ENCODE assay signal across 9 cellular contexts in genomic region chr5:80569086-80569960, GRCh38. TPM values are rescaled to one million over a fixed set of nuclear protein-coding genes. Genes with fewer than 3 reads are reported as not detected.
DNase-seq lines count a peak whose midpoint lies in the region; ATAC-seq and TF ChIP-seq lines count a peak whose summit lies in the region.
"Had no signal": no experiment of that assay in that cellular context is flagged by ENCODE, and none has a peak within 500 bp of the region (broad histone marks: within the 10 kb centered on the region; RNA-seq: fewer than 3 reads in every experiment).

No MANE protein-coding gene starts in this region.

- peak overlapping the region; percentile 58 to 80 (median 76) for H3K4me3 Mint-ChIP-seq in nephron

- peaks cover 0 to 5% of the 10 kb centered on the region in 2 donors for H3K4me1 ChIP-seq in duodenal mucosa (ENCODE audit: control insufficient read depth in 1 of 2, insufficient read depth in 2 of 2, low read length in 2 of 2)
- H3K4me1 ChIP-seq in OCI-LY7 (ENCODE audit: insufficient read depth, low read length, poor library complexity, severe bottlenecking) = no peaks in the 10 kb centered on the region

- peaks cover 91% of the 10 kb centered on the region for H3K27me3 Mint-ChIP-seq in nephron (ENCODE audit: low read depth)

- no peaks in the 10 kb centered on the region for H3K4me1 Mint-ChIP-seq in nephron

- DNase-seq in COLO668 (lab: John Stamatoyannopoulos, UW; ENCODE audit: unreplicated experiment) (peak; percentile 47), hypothalamus (lab: John Stamatoyannopoulos, UW) (no peak), OCI-LY7 (ENCODE audit: low spot score) (no peak)

- no peak overlapping the region for H3K27ac Mint-ChIP-seq in nephron

- intact Hi-C loops in OCI-LY7 (cut with micrococcal nuclease; ENCODE audit: unreplicated experiment) = no loop called here

- H3K9ac ChIP-seq in duodenal mucosa (ENCODE audit: low read depth in 1 of 2, low read length in 2 of 2) = no peak overlapping the region

- POLR2A ChIA-PET in OCI-LY7 (lab: Charles Lee) = no interaction called here

- no peaks in the 10 kb centered on the region for H3K79me2 ChIP-seq in OCI-LY7 (ENCODE audit: insufficient read depth, low read depth, low read length)

- TF ChIP-seq CTCF in nephron (IDR thresholded peaks at IDR 0.05; ENCODE audit: unreplicated experiment in 3 of 3) = no peak
- TF ChIP-seq CTCF in OCI-LY7 (conservative IDR thresholded peaks at IDR 0.05; ENCODE audit: low read length) = no peak

- no peak overlapping the region for H2AFZ ChIP-seq in OCI-LY7 (ENCODE audit: low read length)

- peaks cover 4% of the 10 kb centered on the region for H3K9me3 Mint-ChIP-seq in nephron

- H3K4me3 ChIP-seq in duodenal mucosa (ENCODE audit: low read depth in 1 of 2, low read length in 2 of 2) (peak overlapping the region; percentile 43 to 55), OCI-LY7 (ENCODE audit: low read depth, low read length, poor library complexity, severe bottlenecking) (no peak overlapping the region)

- H3K27ac ChIP-seq in duodenal mucosa (ENCODE audit: low read depth, low read length) (no peak overlapping the region), OCI-LY7 (ENCODE audit: low read depth, low read length, poor library complexity, severe bottlenecking) (no peak overlapping the region)

- CTCF ChIA-PET in OCI-LY7 (lab: Charles Lee; ENCODE audit: unreplicated experiment) = no interaction called here

- H3K9me2 ChIP-seq in OCI-LY7 (ENCODE audit: insufficient read depth, low read length) = no peaks in the 10 kb centered on the region

- no peak overlapping the region for H3K4me2 ChIP-seq in OCI-LY7 (ENCODE audit: low read length)

- no peaks in the 10 kb centered on the region for H4K20me1 ChIP-seq in OCI-LY7 (ENCODE audit: insufficient read depth, low read length)

- H3K36me3 ChIP-seq in duodenal mucosa (ENCODE audit: control insufficient read depth in 1 of 2, insufficient read depth in 2 of 2, low read length in 2 of 2) (no peaks in the 10 kb centered on the region), OCI-LY7 (ENCODE audit: insufficient read depth, low read length) (no peaks in the 10 kb centered on the region)

- peaks cover 44 to 53% of the 10 kb centered on the region in 2 donors for H3K27me3 ChIP-seq in duodenal mucosa (ENCODE audit: control insufficient read depth in 1 of 2, insufficient read depth in 2 of 2, low read length in 2 of 2)

- ATAC-seq in HG02759 (IDR thresholded peaks at IDR 0.05; ENCODE audit: unreplicated experiment) (peak; percentile 4), HG03196 (IDR thresholded peaks at IDR 0.05; ENCODE audit: unreplicated experiment) (no peak), HG02973 (IDR thresholded peaks at IDR 0.05; ENCODE audit: unreplicated experiment) (no peak)

- BruUV-seq in OCI-LY7 (replicated peaks; lab: Mats Ljungman, UMichigan) = no TSS peak

- H3K9me3 ChIP-seq in duodenal mucosa (ENCODE audit: control insufficient read depth in 1 of 2, low read length in 2 of 2) (no peaks in the 10 kb centered on the region), OCI-LY7 (ENCODE audit: low read length) (no peaks in the 10 kb centered on the region)

- no peaks in the 10 kb centered on the region for H3K36me3 Mint-ChIP-seq in nephron (ENCODE audit: low read depth)

RNA-seq across cellular contexts. Expression of gene ANKRD34B, which starts 0.8 kb away (rescaled TPM):
- total RNA-seq in OCI-LY7 (2014; rRNA removed; shearing (Covaris generic)) = not detected in 2 replicates
- not detected in 2 replicates for total RNA-seq in OCI-LY7 (2022)
- total RNA-seq: pulmonary artery endothelial cell had no signal
